19 cellular contexts compared by ENCODE assay signal in genomic region chr2:23460983-23461382, GRCh38.
"Had no signal": no experiment of that assay in that cellular context is flagged by ENCODE, and none has a peak within 500 bp of the region (broad histone marks: within the 10 kb centered on the region; RNA-seq: fewer than 3 reads in every experiment).

No MANE protein-coding gene starts in this region.

- H2AFZ ChIP-seq: hepatocyte had no signal

- H3K4me3 ChIP-seq: colonic mucosa, dorsolateral prefrontal cortex, esophagus muscularis mucosa, gastroesophageal sphincter, heart left ventricle, hepatocyte, left lung, lower lobe of right lung, mucosa of descending colon had no signal

- H3K4me1 ChIP-seq: colonic mucosa, foreskin keratinocyte, heart left ventricle, left lung, lower lobe of right lung had no signal

- H3K4me2 ChIP-seq: hepatocyte had no signal

- H3K79me2 ChIP-seq: hepatocyte had no signal

- H3K36me3 ChIP-seq: colonic mucosa, esophagus muscularis mucosa, heart left ventricle, left lung, lower lobe of right lung had no signal

- ATAC-seq: gastroesophageal sphincter, heart left ventricle, left ventricle myocardium superior had no signal

- DNase-seq: colonic mucosa; dorsolateral prefrontal cortex; effector CD4-positive, alpha-beta T cell; effector memory CD4-positive, alpha-beta T cell; foreskin keratinocyte; heart left ventricle; hypothalamus; immature natural killer cell; islet precursor cell; kidney; kidney glomerular epithelial cell; left lung; left ventricle myocardium superior; lower lobe of right lung; mucosa of descending colon; naive B cell had no signal

- H3K27ac ChIP-seq: colonic mucosa, dorsolateral prefrontal cortex, esophagus muscularis mucosa, foreskin keratinocyte, gastroesophageal sphincter, heart left ventricle, hepatocyte, left lung, lower lobe of right lung had no signal

- H3K27me3 ChIP-seq: colonic mucosa, esophagus muscularis mucosa, foreskin keratinocyte, gastroesophageal sphincter, hepatocyte had no signal

- H3K9me3 ChIP-seq: colonic mucosa, esophagus muscularis mucosa, gastroesophageal sphincter, heart left ventricle, left lung, lower lobe of right lung, mucosa of descending colon had no signal
